In genomic region chr4:22245294-22245693, GRCh38 we compare ENCODE assay signal across 8 cellular contexts.
"Had no signal": no experiment of that assay in that cellular context is flagged by ENCODE, and none has a peak within 500 bp of the region (broad histone marks: within the 10 kb centered on the region; RNA-seq: fewer than 3 reads in every experiment).

No MANE protein-coding gene starts in this region.

- ATAC-seq: GM12878 had no signal

- FAIRE-seq: G401.6, GM12878, GM12891, GM12892, GM18507, GM19239 had no signal

- DNase-seq: GDM1, GF-D8 had no signal

- H3K4me3 ChIP-seq: GM12878 had no signal
